8 cellular contexts compared by ENCODE assay signal in genomic region chr19:48444933-48445194, GRCh38. TPM values are rescaled to one million over a fixed set of nuclear protein-coding genes. Genes with fewer than 3 reads are reported as not detected.
DNase-seq lines count a peak whose midpoint lies in the region; ATAC-seq and TF ChIP-seq lines count a peak whose summit lies in the region.

No MANE protein-coding gene starts in this region.

- no peaks in the 10 kb centered on the region for H3K27me3 ChIP-seq in MM.1S (replicated peaks; ENCODE audit: insufficient read depth, low read length)
- H3K27me3 ChIP-seq in duodenal mucosa (ENCODE audit: control insufficient read depth in 1 of 2, insufficient read depth in 2 of 2, low read length in 2 of 2), result peaks cover 22 to 23% of the 10 kb centered on the region in 2 donors
- H3K27me3 ChIP-seq in osteoblast (ENCODE audit: insufficient read depth, low read length), result peaks cover 5% of the 10 kb centered on the region

- peaks cover 19% of the 10 kb centered on the region for H3F3A ChIP-seq in MM.1S (ENCODE audit: insufficient read depth, low read length)

- TF ChIP-seq CTCF in Calu3 (IDR thresholded peaks at IDR 0.05; ENCODE audit: unreplicated experiment) (no peak), MM.1S (IDR thresholded peaks at IDR 0.05; ENCODE audit: low read length) (no peak), osteoblast (IDR thresholded peaks at IDR 0.05; ENCODE audit: extremely low read depth, low read depth, low read length) (no peak)

- peaks cover 54% of the 10 kb centered on the region for H3K36me3 Mint-ChIP-seq in Calu3 (ENCODE audit: insufficient read depth, unreplicated experiment)

- peaks cover 22% of the 10 kb centered on the region for H3K4me1 ChIP-seq in MM.1S (ENCODE audit: low read length)
- peaks cover 12 to 22% of the 10 kb centered on the region in 2 donors for H3K4me1 ChIP-seq in duodenal mucosa (ENCODE audit: control insufficient read depth in 1 of 2, insufficient read depth in 2 of 2, low read length in 2 of 2)
- H3K4me1 ChIP-seq in osteoblast (ENCODE audit: insufficient read depth, low read length), result peaks cover 18% of the 10 kb centered on the region

- H3K9me3 Mint-ChIP-seq in Calu3 (ENCODE audit: low read depth, unreplicated experiment), result no peaks in the 10 kb centered on the region

- peak overlapping the region; percentile 97 for H3K27ac Mint-ChIP-seq in Calu3 (ENCODE audit: unreplicated experiment)

- no peaks in the 10 kb centered on the region for H3K9me2 ChIP-seq in MM.1S (replicated peaks; ENCODE audit: insufficient read depth, low read length)

- H3K27ac ChIP-seq in MM.1S (ENCODE audit: low read length) (peak overlapping the region; percentile 79; the same call in 1 of the 2 replicates), duodenal mucosa (ENCODE audit: low read depth, low read length) (no peak overlapping the region), osteoblast (ENCODE audit: low read depth, low read length) (no peak overlapping the region)

- H3K9me3 ChIP-seq in MM.1S (replicated peaks; ENCODE audit: insufficient read depth, low read length), result no peaks in the 10 kb centered on the region
- H3K9me3 ChIP-seq in duodenal mucosa (ENCODE audit: control insufficient read depth in 1 of 2, low read length in 2 of 2), result no peaks in the 10 kb centered on the region
- no peaks in the 10 kb centered on the region for H3K9me3 ChIP-seq in osteoblast (ENCODE audit: low read depth, low read length)

- no peak for DNase-seq in Calu3
- DNase-seq in MM.1S, result no peak
- DNase-seq in osteoblast (ENCODE audit: insufficient read length, low spot score, missing footprints), result no peak
- no peak for DNase-seq in effector CD8-positive, alpha-beta T cell (lab: John Stamatoyannopoulos, UW)
- DNase-seq in NCI-H1092 treated with DMSO at 0.1 percent for 48 hours (lab: John Stamatoyannopoulos, UW), result no peak
- no peak for DNase-seq in posterior cingulate gyrus

- BruUV-seq in Calu3 (replicated peaks; lab: Mats Ljungman, UMichigan), result no TSS peak

- H3K36me3 ChIP-seq in MM.1S (replicated peaks; ENCODE audit: insufficient read depth, low read length), result 0 out of 2 replicates have a peak, but pooled peaks cover 5% of the 10 kb centered on the region
- peaks cover 4 to 26% of the 10 kb centered on the region in 2 donors for H3K36me3 ChIP-seq in duodenal mucosa (ENCODE audit: control insufficient read depth in 1 of 2, insufficient read depth in 2 of 2, low read length in 2 of 2)
- peaks cover 18% of the 10 kb centered on the region for H3K36me3 ChIP-seq in osteoblast (ENCODE audit: insufficient read depth, low read length)

- H3K79me2 ChIP-seq in MM.1S (ENCODE audit: low read length) (peaks cover 38% of the 10 kb centered on the region), osteoblast (ENCODE audit: insufficient read depth, low read length) (peaks cover 27% of the 10 kb centered on the region)

- CTCF ChIA-PET in Calu3 (lab: Charles Lee), result interaction anchor here (1.0 to 2.5 kb wide), 8 partner anchors 17 to 139 kb away, joined by 3 to 27 read pairs (median 8); partner anchors contain the start of genes KDELR1, SYNGR4 and TMEM143

- H3K4me3 Mint-ChIP-seq in Calu3 (ENCODE audit: low read depth, unreplicated experiment), result peak overlapping the region; percentile 99

- H3K4me2 ChIP-seq in MM.1S (ENCODE audit: low read depth, low read length), result peak overlapping the region; percentile 78
- H3K4me2 ChIP-seq in osteoblast (ENCODE audit: insufficient read depth, low read length), result peak overlapping the region; percentile 94

- peaks cover 16% of the 10 kb centered on the region for H3K4me1 Mint-ChIP-seq in Calu3 (ENCODE audit: low read depth, unreplicated experiment)

- peaks cover 39% of the 10 kb centered on the region for H3K27me3 Mint-ChIP-seq in Calu3 (ENCODE audit: unreplicated experiment)

- peak overlapping the region; percentile 36 for H2AFZ ChIP-seq in MM.1S (ENCODE audit: low read length)
- H2AFZ ChIP-seq in osteoblast (ENCODE audit: low read length), result peak overlapping the region; percentile 91

- H3K9ac ChIP-seq in MM.1S (ENCODE audit: low read length), result peak overlapping the region; percentile 97; the same call in 1 of the 2 replicates
- peak overlapping the region; percentile 0 to 68 for H3K9ac ChIP-seq in duodenal mucosa (ENCODE audit: low read depth in 1 of 2, low read length in 2 of 2)

- H4K20me1 ChIP-seq in MM.1S (ENCODE audit: insufficient read depth, low read length) (no peaks in the 10 kb centered on the region), osteoblast (ENCODE audit: insufficient read depth, low read length) (no peaks in the 10 kb centered on the region)

- intact Hi-C loops in Calu3 (cut with micrococcal nuclease; ENCODE audit: unreplicated experiment), result loop anchor here (1.0 kb wide), 2 partner anchors 54 to 139 kb away; partner anchors contain the start of gene KDELR1
- intact Hi-C loops in posterior cingulate gyrus (cut with DNase I), result loop anchor here (5.0 kb wide), 1 partner anchor 53 kb away; the partner anchor contains the start of genes GRIN2D and KDELR1

- peak overlapping the region; percentile 95 for H3K4me3 ChIP-seq in MM.1S (ENCODE audit: low read length)
- peak overlapping the region; percentile 92 to 98 for H3K4me3 ChIP-seq in duodenal mucosa (ENCODE audit: low read depth in 1 of 2, low read length in 2 of 2)
- peak overlapping the region; percentile 93 for H3K4me3 ChIP-seq in osteoblast (ENCODE audit: insufficient read depth, low read length)

- ATAC-seq in GM19467 (IDR thresholded peaks at IDR 0.05; ENCODE audit: unreplicated experiment), result no peak

RNA-seq across cellular contexts. Expression of gene GRWD1, which starts 0.9 kb away (rescaled TPM):
- total RNA-seq in Calu3 (2022) (75.0 and 76.7 TPM in 2 replicates), osteoblast (23.3 and 25.0 TPM in 2 replicates)

RNA-seq across cellular contexts. Expression of gene KCNJ14, which starts 10.5 kb away (rescaled TPM):
- 9.6 and 9.9 TPM in 2 replicates for total RNA-seq in Calu3 (2022)
- total RNA-seq in osteoblast, result 0.59 and 0.72 TPM in 2 replicates

RNA-seq across cellular contexts. Expression of gene CYTH2, which starts 24.3 kb away (rescaled TPM):
- total RNA-seq in Calu3 (2022) (98.1 and 109 TPM in 2 replicates), osteoblast (63.6 and 66.2 TPM in 2 replicates)

RNA-seq across cellular contexts. Expression of gene GRIN2D, which starts 51.4 kb away (rescaled TPM):
- 0.15 TPM in 1 of 2 replicates, not detected in the other for total RNA-seq in Calu3 (2022)
- under 0.01 TPM in 2 replicates for total RNA-seq in osteoblast

RNA-seq across cellular contexts. Expression of gene KDELR1, which starts 53.5 kb away (rescaled TPM):
- total RNA-seq in Calu3 (2022) (185 and 194 TPM in 2 replicates), osteoblast (95.2 and 119 TPM in 2 replicates)
